ENCODE assay signal across 8 cellular contexts in the genomic region with DNA sequence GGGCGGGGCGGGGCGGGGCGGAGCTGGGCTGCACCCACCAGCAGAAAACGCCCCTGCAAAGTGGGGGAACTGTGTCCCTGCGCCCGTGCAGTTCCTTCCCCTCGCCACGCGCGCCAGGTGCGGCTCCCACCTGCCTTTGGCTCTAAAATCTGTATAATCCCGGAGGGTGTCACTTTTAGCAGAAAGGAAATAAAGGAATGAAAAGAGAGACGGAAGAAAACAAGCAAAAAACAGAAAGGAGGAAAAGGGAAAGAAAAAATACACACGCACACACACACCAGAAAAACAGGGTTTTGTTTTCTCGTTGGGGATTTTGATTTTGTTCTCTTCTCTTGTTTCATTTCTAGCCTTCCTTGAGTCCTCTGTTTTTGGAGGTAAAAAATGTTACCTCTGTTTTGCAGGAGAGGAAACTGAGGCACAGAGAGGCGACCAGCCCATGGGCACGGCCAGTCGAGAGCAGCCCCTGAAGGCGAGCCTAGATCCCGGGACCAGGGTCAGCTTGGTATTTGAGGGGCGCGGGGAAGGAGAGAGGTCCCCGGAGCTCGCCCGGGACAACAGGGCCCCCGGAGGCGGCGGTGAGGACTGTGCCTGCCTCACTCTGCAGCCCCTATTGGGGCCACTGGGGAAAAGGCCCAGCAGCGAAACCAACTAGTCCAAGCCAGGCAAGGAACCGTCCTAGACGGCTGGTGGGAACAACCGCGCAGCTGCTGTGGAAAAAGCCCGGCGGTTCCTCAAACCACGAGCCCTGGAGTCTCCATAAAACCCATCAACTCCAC. TPM values are rescaled to one million over a fixed set of nuclear protein-coding genes. Genes with fewer than 3 reads are reported as not detected.
DNase-seq lines count a peak whose midpoint lies in the region; ATAC-seq and TF ChIP-seq lines count a peak whose summit lies in the region.

No MANE protein-coding gene starts in this region.

- TF ChIP-seq POLR2A in esophagus muscularis mucosa (IDR thresholded peaks at IDR 0.05; ENCODE audit: low read depth), result no peak

- POLR2A ChIA-PET in Panc1 (lab: Charles Lee), result interaction anchor here (0.6 to 0.7 kb wide), 3 partner anchors 9 to 28 kb away, joined by 3 to 14 read pairs (median 4); no protein-coding TSS in a partner anchor

- ATAC-seq in Panc1 (no peak), GM21390 (IDR thresholded peaks at IDR 0.05; ENCODE audit: unreplicated experiment) (no peak)

- H3K27me3 ChIP-seq in GM23248 (replicated peaks; ENCODE audit: insufficient read depth), result no peaks in the 10 kb centered on the region
- H3K27me3 ChIP-seq in Panc1 (ENCODE audit: control insufficient read depth, insufficient read depth, low read length), result no peaks in the 10 kb centered on the region
- peaks cover 0 to 13% (median 3%) of the 10 kb centered on the region in 4 donors for H3K27me3 ChIP-seq in esophagus muscularis mucosa

- no peak for DNase-seq in GM23248
- no peak for DNase-seq in Panc1 (ENCODE audit: low read depth, low spot score)
- no peak for DNase-seq in esophagus muscularis mucosa (ENCODE audit: extremely low spot score)
- DNase-seq in retina, result peak; percentile 68
- DNase-seq in HK-2 (ENCODE audit: unreplicated experiment), result no peak
- DNase-seq in GDM1 (lab: John Stamatoyannopoulos, UW), result no peak
- no peak for DNase-seq in NCI-H1436 treated with DMSO at 0.1 percent for 48 hours (lab: John Stamatoyannopoulos, UW)

- peaks cover 38% of the 10 kb centered on the region for H3K79me2 ChIP-seq in GM23248 (ENCODE audit: insufficient read depth)

- peak overlapping the region; percentile 48; the same call in 1 of the 2 replicates for H3K9ac ChIP-seq in GM23248

- in situ Hi-C loops in GM23248 (cut with MboI), result no loop called here
- in situ Hi-C loops in Panc1 (cut with HindIII; ENCODE audit: low pct_unique_long_range_greater_than_20kb, low sequenced_read_pairs), result no loop called here

- H2AFZ ChIP-seq in GM23248, result peak overlapping the region; percentile 62

- no peaks in the 10 kb centered on the region for H3K36me3 ChIP-seq in GM23248 (ENCODE audit: low read depth)
- H3K36me3 ChIP-seq in Panc1 (ENCODE audit: control insufficient read depth, insufficient read depth, low read length), result peaks cover 3% of the 10 kb centered on the region; the same call in 1 of the 2 replicates
- H3K36me3 ChIP-seq in esophagus muscularis mucosa, result no peaks in the 10 kb centered on the region

- no peak overlapping the region for H3K27ac ChIP-seq in GM23248
- H3K27ac ChIP-seq in Panc1 (ENCODE audit: low read length), result peak overlapping the region; percentile 92
- peak overlapping the region; percentile 74 to 87 (median 84) for H3K27ac ChIP-seq in esophagus muscularis mucosa (replicated peaks in 1 of 4)

- no peaks in the 10 kb centered on the region; the same call in 1 of the 2 replicates for H4K20me1 ChIP-seq in GM23248 (ENCODE audit: insufficient read depth)

- BruUV-seq in Panc1 (replicated peaks; lab: Mats Ljungman, UMichigan), result no TSS peak

- no peaks in the 10 kb centered on the region for H3K9me2 ChIP-seq in GM23248 (ENCODE audit: insufficient read depth)

- peaks cover 25% of the 10 kb centered on the region for H3F3A ChIP-seq in GM23248 (ENCODE audit: insufficient read depth)

- CTCF ChIA-PET in Panc1 (lab: Charles Lee), result interaction anchor here (1.1 kb wide), 1 partner anchor 11 kb away, joined by 5 read pairs; no protein-coding TSS in a partner anchor

- H3K9me3 ChIP-seq in GM23248 (ENCODE audit: low read depth) (no peaks in the 10 kb centered on the region), Panc1 (ENCODE audit: control insufficient read depth, insufficient read depth, low read depth, low read length) (no peaks in the 10 kb centered on the region), esophagus muscularis mucosa (no peaks in the 10 kb centered on the region)

- peak overlapping the region; percentile 76 for H3K4me2 ChIP-seq in GM23248 (ENCODE audit: unreplicated experiment)

- H3K4me3 ChIP-seq in GM23248, result peak overlapping the region; percentile 64
- peak overlapping the region; percentile 53 to 59 for H3K4me3 ChIP-seq in Panc1 (ENCODE audit: low read depth in 2 of 2, low read length in 2 of 2)
- H3K4me3 ChIP-seq in esophagus muscularis mucosa, result peak overlapping the region; percentile 66 to 77 (median 72)

- TF ChIP-seq EP300 in esophagus muscularis mucosa (IDR thresholded peaks at IDR 0.05), result no peak

- TF ChIP-seq CTCF in Panc1 (IDR thresholded peaks at IDR 0.05) (no peak), esophagus muscularis mucosa (IDR thresholded peaks at IDR 0.05) (no peak)

- intact Hi-C loops in Panc1 (cut with micrococcal nuclease; ENCODE audit: unreplicated experiment), result loop anchor here (10.0 kb wide), 2 partner anchors 265 to 295 kb away; no protein-coding TSS in a partner anchor
- intact Hi-C loops in esophagus muscularis mucosa (cut with DNase I), result loop anchor here (5.0 kb wide), 1 partner anchor 72 kb away; a partner anchor contains a TSS

- peaks cover 20% of the 10 kb centered on the region for H3K4me1 ChIP-seq in GM23248 (ENCODE audit: insufficient read depth)
- H3K4me1 ChIP-seq in Panc1 (ENCODE audit: control insufficient read depth, insufficient read depth, low read length), result peaks cover 34% of the 10 kb centered on the region
- H3K4me1 ChIP-seq in esophagus muscularis mucosa, result peaks cover 30 to 55% (median 49%) of the 10 kb centered on the region in 4 donors

- 40 to 43% methylated on average over 32 to 37 of the region's 37 CpGs for WGBS in GM23248 (ENCODE audit: low coverage in 1 of 2, low lambda C conversion rate in 2 of 2, missing lambda C conversion rate in 2 of 2), 2 experiments
- 29% methylated on average over 27 of the region's 37 CpGs for WGBS in esophagus muscularis mucosa

RNA-seq across cellular contexts. Expression of a gene that starts 0.6 kb away (rescaled TPM):
- total RNA-seq in GM23248 (2014; rRNA removed; shearing (Covaris generic)), result 129 and 143 TPM in 2 replicates
- polyA plus RNA-seq in GM23248 (2016; fragmentation: Nextera tagmentation; extraction: Ambion mirVana), result 150 and 156 TPM in 2 replicates
- total RNA-seq in Panc1 (2021; ENCODE audit: unreplicated experiment) (158 TPM), esophagus muscularis mucosa (10 to 100 TPM; 33.2 to 95.8 (median 73.9) TPM)
- polyA plus RNA-seq in Panc1 (2012; ENCODE audit: insufficient read length), result 262 TPM

RNA-seq across cellular contexts. Expression of a gene that starts 12.8 kb away (rescaled TPM):
- total RNA-seq in GM23248 (2014; rRNA removed; shearing (Covaris generic)), result not detected in 2 replicates
- not detected in 2 replicates for polyA plus RNA-seq in GM23248 (2016; fragmentation: Nextera tagmentation; extraction: Ambion mirVana)
- not detected for total RNA-seq in Panc1 (2021; ENCODE audit: unreplicated experiment)
- not detected for polyA plus RNA-seq in Panc1 (2012; ENCODE audit: insufficient read length)
- total RNA-seq in esophagus muscularis mucosa, result not detected
